In the genomic region with DNA sequence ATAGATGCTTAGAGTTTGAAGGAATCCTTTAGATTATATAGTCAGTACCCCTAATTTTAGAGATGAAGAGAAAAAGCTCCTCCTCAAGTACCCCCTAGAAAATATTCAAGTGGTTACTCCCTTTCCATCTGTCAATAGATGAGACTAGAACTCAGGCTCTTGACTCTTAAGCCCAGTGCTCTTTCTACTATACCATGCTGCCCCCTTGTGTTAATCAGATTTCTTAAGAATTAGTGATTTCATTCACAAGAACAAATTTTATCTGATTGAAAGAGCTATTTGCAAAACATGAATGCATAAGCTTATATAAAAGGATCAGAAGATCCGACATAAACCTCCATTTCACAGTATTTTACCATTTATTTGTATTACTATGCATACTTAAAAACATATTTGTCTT, we compare ENCODE assay signal across 8 cellular contexts.
DNase-seq lines count a peak whose midpoint lies in the region; ATAC-seq and TF ChIP-seq lines count a peak whose summit lies in the region.

No MANE protein-coding gene starts in this region.

- no peak overlapping the region for H3K27ac ChIP-seq in KMS-11

- TF ChIP-seq CTCF in KMS-11 (conservative IDR thresholded peaks at IDR 0.05; ENCODE audit: low read depth, low read length): peak; percentile 87
- peak; percentile 24 for TF ChIP-seq CTCF in foreskin fibroblast (IDR thresholded peaks at IDR 0.05; ENCODE audit: low read depth, low read length)

- H3K4me2 ChIP-seq in KMS-11: no peak overlapping the region

- no peak overlapping the region for H3K4me3 ChIP-seq in KMS-11 (IDR thresholded peaks at IDR 0.05; ENCODE audit: insufficient read depth, low read depth, low read length)
- no peak overlapping the region for H3K4me3 ChIP-seq in foreskin fibroblast (ENCODE audit: low read depth in 1 of 2, low read length in 2 of 2)

- no peak overlapping the region for H2AFZ ChIP-seq in KMS-11 (ENCODE audit: low read depth)

- no peaks in the 10 kb centered on the region for H3K36me3 ChIP-seq in KMS-11 (ENCODE audit: insufficient read depth)

- no peaks in the 10 kb centered on the region for H3K4me1 ChIP-seq in KMS-11 (ENCODE audit: low read depth, poor library complexity, severe bottlenecking)

- H3K9ac ChIP-seq in KMS-11: no peak overlapping the region

- H4K20me1 ChIP-seq in KMS-11 (ENCODE audit: insufficient read depth): no peaks in the 10 kb centered on the region

- no peak for ATAC-seq in stimulated activated naive CD8-positive, alpha-beta T cell treated with anti-CD3 and anti-CD28 coated beads, Interleukin-15, Interleukin-2, amounts not matched to agents 100 U/mL and 50 U/mL, for 24 hours

- no peaks in the 10 kb centered on the region for H3K27me3 ChIP-seq in KMS-11 (ENCODE audit: insufficient read depth, low read depth)

- peak; percentile 73 for DNase-seq in DMS53 treated with DMSO at 0.1 percent for 48 hours (lab: John Stamatoyannopoulos, UW; ENCODE audit: unreplicated experiment)
- DNase-seq in RKO (ENCODE audit: low spot score): peak; percentile 75
- peak; percentile 26 to 76 for DNase-seq in foreskin fibroblast
- no peak for DNase-seq in stimulated activated naive CD4-positive, alpha-beta T cell treated with Interleukin-2 at 50 U/mL for 16 hours (lab: John Stamatoyannopoulos, UW)
- DNase-seq in stimulated activated naive CD8-positive, alpha-beta T cell treated with anti-CD3 and anti-CD28 coated beads, Interleukin-15, Interleukin-2, amounts not matched to agents 100 U/mL and 50 U/mL, for 24 hours: no peak
- DNase-seq in GOT3 (lab: John Stamatoyannopoulos, UW): no peak
- no peak for DNase-seq in HK-2 (ENCODE audit: unreplicated experiment)

- H3K79me2 ChIP-seq in KMS-11 (ENCODE audit: insufficient read depth, low read depth): no peaks in the 10 kb centered on the region

Comparison
In these comparisons a context has a peak if more than half of its experiments do, and no peak if none do; other contexts are left out.
1. DNase-seq: peak in DMS53 treated with DMSO at 0.1 percent for 48 hours (single experiment), RKO (single experiment) and foreskin fibroblast (2 of 2); none in stimulated activated naive CD4-positive, alpha-beta T cell treated with Interleukin-2 at 50 U/mL for 16 hours (single experiment), stimulated activated naive CD8-positive, alpha-beta T cell treated with anti-CD3 and anti-CD28 coated beads, Interleukin-15, Interleukin-2, amounts not matched to agents 100 U/mL and 50 U/mL, for 24 hours (single experiment), GOT3 (single experiment) and HK-2 (single experiment).